In the genomic region with DNA sequence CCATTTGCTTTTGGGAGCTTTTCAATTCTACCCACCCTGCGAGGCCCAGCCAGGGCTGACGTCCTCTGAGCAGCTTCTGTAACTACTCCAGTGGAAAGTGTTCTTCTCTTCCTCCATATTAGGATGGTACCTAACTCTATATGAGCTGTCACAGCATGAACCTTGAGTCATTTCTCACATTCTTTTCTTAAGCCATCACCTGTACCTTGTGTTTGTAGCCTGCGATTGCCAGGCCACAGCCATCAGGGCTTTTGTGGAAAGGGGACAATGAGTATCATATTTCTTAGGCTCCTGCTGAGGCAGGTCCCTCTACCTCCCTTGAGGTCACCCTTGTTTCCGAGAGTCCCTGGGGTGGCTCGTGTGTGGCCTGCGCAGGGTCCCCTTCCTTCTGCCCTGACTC, we compare ENCODE assay signal across 24 cellular contexts.
DNase-seq lines count a peak whose midpoint lies in the region; ATAC-seq, FAIRE-seq and TF ChIP-seq lines count a peak whose summit lies in the region.
"Had no signal": no experiment of that assay in that cellular context is flagged by ENCODE, and none has a peak within 500 bp of the region (broad histone marks: within the 10 kb centered on the region; RNA-seq: fewer than 3 reads in every experiment).

No MANE protein-coding gene starts in this region.

- dilution Hi-C loops in endothelial cell of umbilical vein (cut with MboI; ENCODE audit: extremely low pct_ligation_motif_present, low sequenced_read_pairs): no loop called here

- H3K79me2 ChIP-seq in PC-3 (ENCODE audit: low read length) (no peaks in the 10 kb centered on the region), endothelial cell of umbilical vein (ENCODE audit: control insufficient read depth, insufficient read depth, low read length) (no peaks in the 10 kb centered on the region)

- peaks cover 68% of the 10 kb centered on the region for H3K4me1 Mint-ChIP-seq in MCF 10A (ENCODE audit: insufficient read depth, unreplicated experiment)
- H3K4me1 Mint-ChIP-seq: memory B cell had no signal

- peaks cover 19% of the 10 kb centered on the region for H3F3A ChIP-seq in PC-3 (ENCODE audit: low read length, unreplicated experiment)

- POLR2A ChIA-PET in MCF 10A (lab: Yijun Ruan, JAX): interaction anchor here (0.8 to 4.5 kb wide), 6 partner anchors 9 to 214 kb away, joined by 3 to 109 read pairs (median 6); no protein-coding TSS in a partner anchor
- POLR2A ChIA-PET in PC-3 (lab: Charles Lee; ENCODE audit: unreplicated experiment): interaction anchor here (0.6 kb wide), 1 partner anchor 16 kb away, joined by 6 read pairs; no protein-coding TSS in a partner anchor
- POLR2A ChIA-PET in endothelial cell of umbilical vein (lab: Charles Lee): no interaction called here

- DNase-seq in MCF 10A (ENCODE audit: unreplicated experiment) (no peak), breast epithelium (ENCODE audit: low spot score in 2 of 2) (no peak), PC-3 (peak; percentile 51), endothelial cell of umbilical vein (ENCODE audit: low read depth, low spot score) (no peak), esophagus squamous epithelium (lab: John Stamatoyannopoulos, UW) (no peak), SHP77 treated with DMSO at 0.1 percent for 48 hours (lab: John Stamatoyannopoulos, UW) (no peak)
- DNase-seq: activated CD8-positive, alpha-beta memory T cell treated with anti-CD3 and anti-CD28 coated beads for 24 hours; activated naive CD4-positive, alpha-beta T cell treated with anti-CD3 and anti-CD28 coated beads, Interleukin-2, amount 50 U/mL, for 16 hours; activated T-cell treated with anti-CD3 and anti-CD28 coated beads, Interleukin-2, amount 50 U/mL, for 4 hours; anterior cingulate cortex; COR-L47; dorsolateral prefrontal cortex; heart left ventricle; left cardiac atrium; NCI-H510A; NK-92 treated with Interleukin-12 subunit alpha and Interleukin-12 subunit beta, amount 100 ng/mL, for 24 hours; stimulated activated CD4-positive, alpha-beta T cell treated with anti-CD3 and anti-CD28 coated beads, Interleukin-1b, Interleukin-23, amount 100 ng/mL, for 48 hours; substantia nigra; T-helper 17 cell had no signal

- WGBS in esophagus squamous epithelium, 2 donors: 72 to 80% methylated on average over 3 to 6 of the region's 6 CpGs

- no peak for FAIRE-seq in endothelial cell of umbilical vein (lab: Jason Lieb, UNC)
- FAIRE-seq: GM18507 had no signal

- BruUV-seq in MCF 10A (replicated peaks; lab: Mats Ljungman, UMichigan) (TSS peak; percentile 19), PC-3 (replicated peaks; lab: Mats Ljungman, UMichigan) (no TSS peak), endothelial cell of umbilical vein (replicated peaks; lab: Mats Ljungman, UMichigan) (no TSS peak)

- H3K4me3 Mint-ChIP-seq in MCF 10A (ENCODE audit: unreplicated experiment): no peak overlapping the region
- H3K4me3 Mint-ChIP-seq: activated T-cell treated with anti-CD3 and anti-CD28 coated beads, Interleukin-2, amount 50 U/mL, for 4 hours; memory B cell; T-helper 17 cell had no signal

- TF ChIP-seq POLR2A in breast epithelium (IDR thresholded peaks at IDR 0.05): no peak
- no peak for TF ChIP-seq POLR2A in endothelial cell of umbilical vein (IDR thresholded peaks at IDR 0.05; ENCODE audit: low read depth, low read length)
- TF ChIP-seq POLR2A in esophagus squamous epithelium (IDR thresholded peaks at IDR 0.05): no peak

- no peaks in the 10 kb centered on the region for H3K9me3 Mint-ChIP-seq in MCF 10A (ENCODE audit: unreplicated experiment)
- H3K9me3 Mint-ChIP-seq: activated T-cell treated with anti-CD3 and anti-CD28 coated beads, Interleukin-2, amount 50 U/mL, for 4 hours; memory B cell had no signal

- H3K4me3 ChIP-seq in breast epithelium (no peak overlapping the region), PC-3 (ENCODE audit: low read length) (no peak overlapping the region), endothelial cell of umbilical vein (replicated peaks in 1 of 3; ENCODE audit: insufficient read depth in 1 of 3, low read depth in 1 of 3, low read length in 3 of 3) (no peak overlapping the region), esophagus squamous epithelium (no peak overlapping the region)
- H3K4me3 ChIP-seq: BLaER1 treated with 17β-estradiol and CSF1 and Interleukin-3, amounts not matched to agents 10 nM and 100 nM; dorsolateral prefrontal cortex; heart left ventricle; skin epidermis had no signal

- no peak overlapping the region for H3K9ac ChIP-seq in PC-3 (ENCODE audit: low read length)
- no peak overlapping the region for H3K9ac ChIP-seq in endothelial cell of umbilical vein (replicated peaks; ENCODE audit: extremely low read depth, insufficient read depth, low read length)
- H3K9ac ChIP-seq: BLaER1 treated with 17β-estradiol and CSF1 and Interleukin-3, amounts not matched to agents 10 nM and 100 nM had no signal

- H3K9me3 ChIP-seq in breast epithelium (no peaks in the 10 kb centered on the region), PC-3 (ENCODE audit: low read length) (no peaks in the 10 kb centered on the region), endothelial cell of umbilical vein (replicated peaks; ENCODE audit: control insufficient read depth, insufficient read depth, low read length) (no peaks in the 10 kb centered on the region), esophagus squamous epithelium (no peaks in the 10 kb centered on the region)
- H3K9me3 ChIP-seq: heart left ventricle had no signal

- H3K27me3 ChIP-seq in breast epithelium (no peaks in the 10 kb centered on the region), PC-3 (ENCODE audit: low read length) (no peaks in the 10 kb centered on the region), endothelial cell of umbilical vein (ENCODE audit: control insufficient read depth in 2 of 2, insufficient read depth in 2 of 2, low read length in 2 of 2) (no peaks in the 10 kb centered on the region), esophagus squamous epithelium (no peaks in the 10 kb centered on the region)
- H3K27me3 ChIP-seq: BLaER1 treated with 17β-estradiol and CSF1 and Interleukin-3, amounts not matched to agents 10 nM and 100 nM; dorsolateral prefrontal cortex; heart left ventricle had no signal

- H3K4me1 ChIP-seq in breast epithelium (no peaks in the 10 kb centered on the region), PC-3 (ENCODE audit: insufficient read depth, low read length) (peaks cover 59% of the 10 kb centered on the region), endothelial cell of umbilical vein (ENCODE audit: control insufficient read depth, extremely low read depth, insufficient read depth, low read length) (peaks cover 67% of the 10 kb centered on the region), esophagus squamous epithelium (peaks cover 2 to 28% (median 5%) of the 10 kb centered on the region in 3 donors)

- intact Hi-C loops in MCF 10A (cut with micrococcal nuclease) (no loop called here), breast epithelium (cut with DNase I; ENCODE audit: low total_unique reads) (no loop called here), PC-3 (cut with micrococcal nuclease) (no loop called here), endothelial cell of umbilical vein (cut with micrococcal nuclease) (no loop called here), esophagus squamous epithelium (cut with DNase I) (no loop called here)

- no peaks in the 10 kb centered on the region for H3K27me3 Mint-ChIP-seq in MCF 10A (ENCODE audit: insufficient read depth, unreplicated experiment)
- H3K27me3 Mint-ChIP-seq: T-helper 17 cell had no signal

- H3K36me3 ChIP-seq in breast epithelium (no peaks in the 10 kb centered on the region), PC-3 (ENCODE audit: low read depth, low read length) (no peaks in the 10 kb centered on the region), endothelial cell of umbilical vein (ENCODE audit: control insufficient read depth in 2 of 2, extremely low read depth in 1 of 2, insufficient read depth in 2 of 2, low read length in 2 of 2) (no peaks in the 10 kb centered on the region), esophagus squamous epithelium (no peaks in the 10 kb centered on the region)
- H3K36me3 ChIP-seq: BLaER1 treated with 17β-estradiol and CSF1 and Interleukin-3, amounts not matched to agents 10 nM and 100 nM; heart left ventricle had no signal

- no peaks in the 10 kb centered on the region for H3K9me1 ChIP-seq in endothelial cell of umbilical vein (replicated peaks; ENCODE audit: control insufficient read depth, extremely low read depth, insufficient read depth, low read length)

- H3K27ac Mint-ChIP-seq in MCF 10A (ENCODE audit: low read depth, unreplicated experiment): peak overlapping the region; percentile 100
- H3K27ac Mint-ChIP-seq: memory B cell, T-helper 17 cell had no signal

- H3K36me3 Mint-ChIP-seq in MCF 10A (ENCODE audit: insufficient read depth, unreplicated experiment): no peaks in the 10 kb centered on the region
- H3K36me3 Mint-ChIP-seq: memory B cell had no signal

- TF ChIP-seq CTCF in MCF 10A (IDR thresholded peaks at IDR 0.05; ENCODE audit: unreplicated experiment) (no peak), breast epithelium (IDR thresholded peaks at IDR 0.05) (no peak), PC-3 (conservative IDR thresholded peaks at IDR 0.05; ENCODE audit: low read depth, low read length) (no peak), endothelial cell of umbilical vein (IDR thresholded peaks at IDR 0.05; ENCODE audit: extremely low read depth in 1 of 2, insufficient read depth in 1 of 2, low read depth in 1 of 2, low read length in 2 of 2) (no peak), esophagus squamous epithelium (IDR thresholded peaks at IDR 0.05) (no peak)

- H3K27ac ChIP-seq in breast epithelium: peak overlapping the region in 1 of 2 donors; percentile 25
- H3K27ac ChIP-seq in PC-3 (ENCODE audit: low read length): peak overlapping the region; percentile 90
- H3K27ac ChIP-seq in endothelial cell of umbilical vein (ENCODE audit: insufficient read depth, low read depth, low read length): peak overlapping the region; percentile 5
- H3K27ac ChIP-seq in esophagus squamous epithelium: no peak overlapping the region
- H3K27ac ChIP-seq: BLaER1 treated with 17β-estradiol and CSF1 and Interleukin-3, amounts not matched to agents 10 nM and 100 nM; heart left ventricle had no signal

- H2AFZ ChIP-seq in PC-3 (ENCODE audit: low read length) (no peak overlapping the region), endothelial cell of umbilical vein (ENCODE audit: low read depth, low read length) (no peak overlapping the region)

- no peaks in the 10 kb centered on the region for H3K9me2 ChIP-seq in PC-3 (replicated peaks; ENCODE audit: low read length)

- H4K20me1 ChIP-seq in PC-3 (ENCODE audit: low read length): no peaks in the 10 kb centered on the region
- H4K20me1 ChIP-seq in endothelial cell of umbilical vein (replicated peaks; ENCODE audit: control insufficient read depth, extremely low read depth, insufficient read depth, low read length): no peaks in the 10 kb centered on the region
- H4K20me1 ChIP-seq: BLaER1 treated with 17β-estradiol and CSF1 and Interleukin-3, amounts not matched to agents 10 nM and 100 nM had no signal

- ATAC-seq in PC-3: no peak
- no peak for ATAC-seq in SK-N-SH treated with all-trans-retinoic acid at 6 μM for 48 hours
- ATAC-seq: heart left ventricle, left cardiac atrium, T-helper 17 cell had no signal

- CTCF ChIA-PET in MCF 10A (lab: Yijun Ruan, JAX) (interaction anchor here (0.6 to 3.9 kb wide), 5 partner anchors 16 to 215 kb away, joined by 3 to 20 read pairs (median 3); no protein-coding TSS in a partner anchor), PC-3 (lab: Charles Lee) (no interaction called here), endothelial cell of umbilical vein (lab: Charles Lee) (interaction anchor here (0.7 to 4.3 kb wide), 3 partner anchors 12 to 214 kb away, joined by 3 to 17 read pairs (median 4); no protein-coding TSS in a partner anchor)

- H3K4me2 ChIP-seq in PC-3 (ENCODE audit: low read length) (peak overlapping the region; percentile 54; the same call in 1 of the 2 replicates), endothelial cell of umbilical vein (ENCODE audit: insufficient read depth, low read length) (no peak overlapping the region)

Comparison
In these comparisons a context has a peak if more than half of its experiments do, and no peak if none do; other contexts are left out.
1. H3K27ac ChIP-seq: peak in PC-3 (single experiment) and endothelial cell of umbilical vein (single experiment); none in esophagus squamous epithelium (0 of 4).